Comparison of ENCODE assay signal across 14 cellular contexts in the genomic region with DNA sequence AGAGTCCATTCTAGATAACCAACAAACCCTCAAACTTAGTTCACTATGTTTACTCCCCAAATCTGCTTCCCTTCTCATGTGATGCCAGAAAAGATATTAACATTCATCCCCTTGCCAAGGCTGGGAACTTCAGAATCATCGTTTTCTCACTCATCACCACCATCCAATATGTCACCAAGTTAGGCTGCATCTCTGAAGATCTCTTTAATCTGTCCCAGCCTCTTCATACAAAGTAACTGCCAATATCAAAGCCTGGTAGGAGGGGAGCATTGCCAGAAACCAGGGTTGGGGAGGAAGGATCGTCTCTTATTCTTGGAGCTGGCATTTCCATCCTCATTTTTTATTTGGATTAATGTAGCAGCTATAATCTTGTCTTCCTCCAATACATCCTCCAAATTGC.
"Had no signal": no experiment of that assay in that cellular context is flagged by ENCODE, and none has a peak within 500 bp of the region (broad histone marks: within the 10 kb centered on the region; RNA-seq: fewer than 3 reads in every experiment).

No MANE protein-coding gene starts in this region.

- H3K4me3 Mint-ChIP-seq: activated CD4-positive, alpha-beta memory T cell treated with anti-CD3 and anti-CD28 coated beads for 36 hours; activated naive CD4-positive, alpha-beta T cell treated with anti-CD3 and anti-CD28 coated beads, Interleukin-2, amount 10 ng/mL, durations not matched to agents 7 days and 5 days; activated T-helper 1 cell treated with anti-CD3 and anti-CD28 coated beads, Interleukin-12 subunit alpha, Interleukin-12 subunit beta, Interleukin-2, Interleukin-4 antibody, amounts not matched to agents 30 ng/mL and 10 ng/mL and 1 ng/mL, durations not matched to agents 14 hours and 24 hours and 36 hours; stimulated activated naive B cell treated with anti-CD40 and anti-IgM and Interleukin-4, amounts not matched to agents 10 μg/mL and 1 μg/mL and 100 μg/mL, for 72 hours had no signal

- ATAC-seq: body of pancreas; stimulated activated naive B cell treated with anti-CD40 and anti-IgM and Interleukin-4, amounts not matched to agents 10 μg/mL and 1 μg/mL and 100 μg/mL, for 72 hours had no signal

- H3K27me3 Mint-ChIP-seq: activated CD4-positive, alpha-beta memory T cell treated with anti-CD3 and anti-CD28 coated beads for 36 hours; activated naive CD4-positive, alpha-beta T cell treated with anti-CD3 and anti-CD28 coated beads, Interleukin-2, amount 10 ng/mL, durations not matched to agents 7 days and 5 days; stimulated activated naive B cell treated with anti-CD40 and anti-IgM and Interleukin-4, amounts not matched to agents 10 μg/mL and 1 μg/mL and 100 μg/mL, for 72 hours had no signal

- H3K27ac Mint-ChIP-seq: activated CD4-positive, alpha-beta memory T cell treated with anti-CD3 and anti-CD28 coated beads for 36 hours; activated naive CD4-positive, alpha-beta T cell treated with anti-CD3 and anti-CD28 coated beads, Interleukin-2, amount 10 ng/mL, durations not matched to agents 7 days and 5 days; activated T-helper 1 cell treated with anti-CD3 and anti-CD28 coated beads, Interleukin-12 subunit alpha, Interleukin-12 subunit beta, Interleukin-2, Interleukin-4 antibody, amounts not matched to agents 30 ng/mL and 10 ng/mL and 1 ng/mL, durations not matched to agents 14 hours and 24 hours and 36 hours; stimulated activated naive B cell treated with anti-CD40 and anti-IgM and Interleukin-4, amounts not matched to agents 10 μg/mL and 1 μg/mL and 100 μg/mL, for 72 hours had no signal

- H3K36me3 Mint-ChIP-seq: stimulated activated naive B cell treated with anti-CD40 and anti-IgM and Interleukin-4, amounts not matched to agents 10 μg/mL and 1 μg/mL and 100 μg/mL, for 72 hours had no signal

- DNase-seq: activated CD4-positive, alpha-beta memory T cell treated with anti-CD3 and anti-CD28 coated beads for 36 hours; activated CD8-positive, alpha-beta memory T cell treated with anti-CD3 and anti-CD28 coated beads, Interleukin-2, amount 50 U/mL, for 4 hours; activated naive CD4-positive, alpha-beta T cell treated with anti-CD3 and anti-CD28 coated beads, Interleukin-2, amount 10 ng/mL, durations not matched to agents 7 days and 5 days; amniotic stem cell; body of pancreas; central memory CD4-positive, alpha-beta T cell; cortex of kidney; effector CD8-positive, alpha-beta T cell; sigmoid colon; stimulated activated CD4-positive, alpha-beta T cell treated with anti-CD3 and anti-CD28 coated beads, Interleukin-2, amount 100 ng/mL, for 24 hours; stimulated activated naive B cell treated with anti-CD40 and anti-IgM and Interleukin-4, amounts not matched to agents 10 μg/mL and 1 μg/mL and 100 μg/mL, for 72 hours; T1000; trophoblast cell had no signal
